Comparison of ENCODE assay signal across 37 cellular contexts in genomic region chr5:6115866-6116265, GRCh38.
"Had no signal": no experiment of that assay in that cellular context is flagged by ENCODE, and none has a peak within 500 bp of the region (broad histone marks: within the 10 kb centered on the region; RNA-seq: fewer than 3 reads in every experiment).

No MANE protein-coding gene starts in this region.

- H3K9ac ChIP-seq: KMS-11 had no signal

- H3K27me3 ChIP-seq: brain microvascular endothelial cell, Peyer's patch had no signal

- H3K27ac Mint-ChIP-seq: activated CD8-positive, alpha-beta T cell treated with anti-CD3 and anti-CD28 coated beads for 36 hours; activated naive CD8-positive, alpha-beta T cell treated with anti-CD3 and anti-CD28 coated beads for 36 hours; activated T-cell treated with anti-CD3 and anti-CD28 coated beads, Interleukin-2, amount 50 U/mL, for 72 hours; activated T-helper 17 cell treated with anti-CD3 and anti-CD28 coated beads, Interleukin-2, amount 50 U/mL, for 72 hours had no signal

- H3K4me3 ChIP-seq: Peyer's patch had no signal

- H3K4me3 Mint-ChIP-seq: activated CD8-positive, alpha-beta T cell treated with anti-CD3 and anti-CD28 coated beads for 36 hours; activated naive CD8-positive, alpha-beta T cell treated with anti-CD3 and anti-CD28 coated beads for 36 hours; activated T-cell treated with anti-CD3 and anti-CD28 coated beads, Interleukin-2, amount 50 U/mL, for 72 hours; activated T-helper 17 cell treated with anti-CD3 and anti-CD28 coated beads, Interleukin-2, amount 50 U/mL, for 72 hours had no signal

- H3K4me1 ChIP-seq: Peyer's patch had no signal

- H3K4me1 Mint-ChIP-seq: activated naive CD8-positive, alpha-beta T cell treated with anti-CD3 and anti-CD28 coated beads for 36 hours; activated T-helper 17 cell treated with anti-CD3 and anti-CD28 coated beads, Interleukin-2, amount 50 U/mL, for 72 hours had no signal

- H3K27ac ChIP-seq: brain microvascular endothelial cell, KMS-11, Peyer's patch, VCaP had no signal

- H3K9me3 ChIP-seq: Peyer's patch had no signal

- H3K36me3 Mint-ChIP-seq: activated naive CD8-positive, alpha-beta T cell treated with anti-CD3 and anti-CD28 coated beads for 36 hours had no signal

- H3K4me2 ChIP-seq: KMS-11 had no signal

- H3K36me3 ChIP-seq: brain microvascular endothelial cell, Peyer's patch had no signal

- H3K9me3 Mint-ChIP-seq: activated CD8-positive, alpha-beta T cell treated with anti-CD3 and anti-CD28 coated beads for 36 hours; activated naive CD8-positive, alpha-beta T cell treated with anti-CD3 and anti-CD28 coated beads for 36 hours had no signal

- ATAC-seq: activated CD8-positive, alpha-beta T cell treated with anti-CD3 and anti-CD28 coated beads for 36 hours; activated T-cell treated with anti-CD3 and anti-CD28 coated beads, Interleukin-2, amount 50 U/mL, for 72 hours; activated T-helper 17 cell treated with anti-CD3 and anti-CD28 coated beads, Interleukin-2, amount 50 U/mL, for 72 hours; PC-3; SK-N-SH treated with all-trans-retinoic acid at 6 μM for 48 hours had no signal

- DNase-seq: activated CD4-positive, alpha-beta T cell treated with anti-CD3 and anti-CD28 coated beads for 1 hour; activated CD4-positive, alpha-beta T cell treated with anti-CD3 and anti-CD28 coated beads for 48 hours; activated CD4-positive, alpha-beta T cell treated with anti-CD3 and anti-CD28 coated beads, Interleukin-2, amount 50 U/mL, for 4 hours; activated CD4-positive, CD25-positive, alpha-beta regulatory T cell; activated CD8-positive, alpha-beta T cell treated with anti-CD3 and anti-CD28 coated beads for 36 hours; activated effector memory CD4-positive, alpha-beta T cell treated with anti-CD3 and anti-CD28 coated beads, Interleukin-2, amount 50 U/mL, for 16 hours; activated naive CD4-positive, alpha-beta T cell; activated naive CD4-positive, alpha-beta T cell treated with anti-CD3 and anti-CD28 coated beads, Interleukin-2, amount 50 U/mL, for 16 hours; activated naive CD8-positive, alpha-beta T cell treated with anti-CD3 and anti-CD28 coated beads for 36 hours; activated T-cell treated with anti-CD3 and anti-CD28 coated beads, Interleukin-2, amount 50 U/mL, for 1 hour; activated T-cell treated with anti-CD3 and anti-CD28 coated beads, Interleukin-2, amount 50 U/mL, for 72 hours; amniotic stem cell; aorta; brain microvascular endothelial cell; central memory CD4-positive, alpha-beta T cell; NCI-H1092 treated with DMSO at 0.1 percent for 48 hours; NCI-H1436; NCI-H1694; NCI-H2029; NCI-H2171 treated with DMSO at 0.1 percent for 48 hours; NCI-H226; NCI-H446 treated with DMSO at 0.1 percent for 48 hours; NCI-H524; NCI-H69; NCI-H82; NK-92 treated with Interleukin-12 subunit alpha and Interleukin-12 subunit beta, amount 100 ng/mL, for 24 hours; PC-3; Peyer's patch; RPMI8226; SHP77 treated with DMSO at 0.1 percent for 48 hours; T-helper 1 cell; T-helper 2 cell; T-helper 9 cell had no signal
